In genomic region chrX:80810365-80810978, GRCh38 we compare ENCODE assay signal across 8 cellular contexts. TPM values are rescaled to one million over a fixed set of nuclear protein-coding genes. Genes with fewer than 3 reads are reported as not detected.
DNase-seq lines count a peak whose midpoint lies in the region; ATAC-seq and TF ChIP-seq lines count a peak whose summit lies in the region.

No MANE protein-coding gene starts in this region.

- H3K9me3 ChIP-seq in SK-N-SH, result no peaks in the 10 kb centered on the region

- no peak for TF ChIP-seq EP300 in SK-N-SH (IDR thresholded peaks at IDR 0.05; ENCODE audit: borderline replicate concordance in 1 of 2, low read depth in 1 of 2, low read length in 1 of 2)

- peaks cover 27% of the 10 kb centered on the region for H3K79me2 ChIP-seq in SK-N-SH (ENCODE audit: insufficient read depth)

- H3F3A ChIP-seq in SK-N-SH (replicated peaks; ENCODE audit: insufficient read depth), result peaks cover 8% of the 10 kb centered on the region

- no peaks in the 10 kb centered on the region for H3K9me2 ChIP-seq in SK-N-SH

- peak overlapping the region; percentile 79 for H3K4me2 ChIP-seq in SK-N-SH

- H3K4me3 ChIP-seq in SK-N-SH (ENCODE audit: low read depth in 2 of 2, low read length in 1 of 2) (peak overlapping the region; percentile 51 to 73), fibroblast of pulmonary artery (replicated peaks; ENCODE audit: low read depth, low read length) (peak overlapping the region; percentile 56), retinal pigment epithelial cell (ENCODE audit: low read length) (peak overlapping the region; percentile 73)

- H3K36me3 ChIP-seq in SK-N-SH (replicated peaks in 1 of 2; ENCODE audit: control insufficient read depth in 1 of 2, insufficient read depth in 2 of 2, low read length in 1 of 2), result peaks cover 0 to 3% of the 10 kb centered on the region in 2 experiments

- TF ChIP-seq RAD21 in SK-N-SH (IDR thresholded peaks at IDR 0.05; ENCODE audit: low read length), result no peak

- POLR2A ChIA-PET in SK-N-SH (lab: Yijun Ruan, JAX), result no interaction called here

- 6% methylated on average over 9 of the region's 9 CpGs for WGBS in SK-N-SH (ENCODE audit: low lambda C conversion rate)

- H3K27ac ChIP-seq in SK-N-SH (ENCODE audit: low read depth in 2 of 2, low read length in 1 of 2), result peak overlapping the region; percentile 58 to 76; a peak in 3 of 4 replicates

- H2AFZ ChIP-seq in SK-N-SH (ENCODE audit: low read depth), result peak overlapping the region; percentile 89

- TF ChIP-seq CTCF in SK-N-SH (IDR thresholded peaks at IDR 0.05) (no peak), fibroblast of pulmonary artery (IDR thresholded peaks at IDR 0.05; ENCODE audit: low read length, missing control alignments) (no peak), retinal pigment epithelial cell (conservative IDR thresholded peaks at IDR 0.05; ENCODE audit: low read depth, low read length) (no peak)

- peak overlapping the region; percentile 80 for H3K9ac ChIP-seq in SK-N-SH

- ATAC-seq in HG03097 (IDR thresholded peaks at IDR 0.05; ENCODE audit: low FRiP score, unreplicated experiment), result no peak

- 0 out of 4 replicates have a peak, but pooled peaks cover 0 to 5% of the 10 kb centered on the region in 2 experiments for H3K4me1 ChIP-seq in SK-N-SH (ENCODE audit: control insufficient read depth in 1 of 2, insufficient read depth in 2 of 2, low read depth in 1 of 2, low read length in 1 of 2)

- DNase-seq in DMS 273 (lab: John Stamatoyannopoulos, UW; ENCODE audit: unreplicated experiment) (peak; percentile 50), DMS 273 treated with DMSO at 0.1 percent for 48 hours (lab: John Stamatoyannopoulos, UW) (no peak), SK-N-SH (no peak), fibroblast of pulmonary artery (ENCODE audit: low read depth) (no peak), retinal pigment epithelial cell (ENCODE audit: low read depth) (no peak), NCI-H2107 (lab: John Stamatoyannopoulos, UW) (no peak), medulla oblongata (ENCODE audit: extremely low spot score) (no peak)

- CTCF ChIA-PET in SK-N-SH (lab: Yijun Ruan, JAX), result interaction anchor here (0.6 to 1.7 kb wide), 2 partner anchors 11 to 92 kb away, joined by 3 to 6 read pairs; no protein-coding TSS in a partner anchor

- no peaks in the 10 kb centered on the region for H3K27me3 ChIP-seq in SK-N-SH (ENCODE audit: insufficient read depth)

- H4K20me1 ChIP-seq in SK-N-SH (ENCODE audit: insufficient read depth), result no peaks in the 10 kb centered on the region

TF ChIP-seq in SK-N-SH, 30 proteins besides CTCF, POLR2A, EP300 and RAD21:
- no peak for TF ChIP-seq CHD2 (IDR thresholded peaks at IDR 0.05; ENCODE audit: low read length, partially characterized antibody)
- TF ChIP-seq TAF1 (IDR thresholded peaks at IDR 0.05; ENCODE audit: borderline replicate concordance, low read depth, low read length), result no peak
- no peak for TF ChIP-seq ELF1 (IDR thresholded peaks at IDR 0.05)
- TF ChIP-seq YY1 (IDR thresholded peaks at IDR 0.05; ENCODE audit: low read depth), result no peak
- no peak for TF ChIP-seq FOSL2 (IDR thresholded peaks at IDR 0.05; ENCODE audit: borderline replicate concordance, low read depth)
- TF ChIP-seq MXI1 (IDR thresholded peaks at IDR 0.05; ENCODE audit: low read depth, low read length), result 0 out of 2 replicates have a peak, but pooled peaks have one; percentile 51
- TF ChIP-seq NRF1 (IDR thresholded peaks at IDR 0.05; ENCODE audit: low read depth, low read length), result no peak
TF ChIP-seq in SK-N-SH: peak in this region for 1.

RNA-seq across cellular contexts. Expression of gene BRWD3, which starts 0.8 kb away (rescaled TPM):
- 1.9 and 2.5 TPM in 2 replicates for polyA plus RNA-seq in SK-N-SH (2012; rRNA removed)
- polyA plus RNA-seq in SK-N-SH (2012; cell fraction: cytosol; rRNA removed), result 1.8 and 2.0 TPM in 2 replicates
- 2.9 and 8.8 TPM in 2 replicates for polyA plus RNA-seq in SK-N-SH (2012; cell fraction: nucleus; rRNA removed)
